Comparison of ENCODE assay signal across 8 cellular contexts in the genomic region with DNA sequence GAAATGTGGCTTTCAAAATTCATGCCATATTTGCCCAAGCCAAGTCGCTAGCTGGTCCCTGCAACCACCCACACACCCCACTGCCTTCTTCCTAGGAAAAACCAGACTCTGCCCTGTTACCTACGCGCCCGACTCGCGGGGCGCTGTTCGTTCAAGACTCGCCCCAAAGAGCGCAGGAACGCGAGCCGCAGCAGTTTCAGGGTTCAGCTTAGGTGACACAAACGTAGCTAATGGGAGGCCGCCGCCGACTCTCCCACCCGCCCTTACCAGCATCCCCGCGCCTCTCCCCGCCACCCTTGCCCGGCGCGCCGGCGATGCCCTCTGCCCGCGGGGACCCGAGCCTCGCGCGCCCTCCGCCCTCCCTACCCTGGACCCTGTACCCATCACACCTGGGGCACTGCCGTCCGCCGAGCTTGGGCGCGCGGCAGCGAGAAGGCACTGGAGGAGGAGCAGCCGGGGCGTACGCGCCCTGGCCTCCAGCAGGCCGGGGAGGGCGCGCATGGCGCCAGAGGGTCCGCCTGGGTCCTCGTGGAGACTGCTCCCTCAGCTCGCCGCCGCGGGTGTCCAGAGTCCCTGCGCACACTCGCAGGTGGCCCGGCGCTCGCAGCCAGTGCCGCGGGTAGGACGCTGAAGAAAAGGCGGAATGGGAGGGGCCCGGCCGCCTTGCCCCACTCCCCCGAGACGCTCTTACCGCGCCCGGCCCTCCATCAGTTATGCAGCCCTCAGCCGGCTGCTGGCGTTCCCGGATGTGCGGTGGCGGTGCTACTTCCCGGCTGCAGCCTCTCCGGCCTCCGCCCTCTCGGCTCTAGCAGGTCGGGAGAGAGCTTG. TPM values are rescaled to one million over a fixed set of nuclear protein-coding genes. Genes with fewer than 3 reads are reported as not detected.
DNase-seq lines count a peak whose midpoint lies in the region; ATAC-seq and TF ChIP-seq lines count a peak whose summit lies in the region.

A gene with protein sequence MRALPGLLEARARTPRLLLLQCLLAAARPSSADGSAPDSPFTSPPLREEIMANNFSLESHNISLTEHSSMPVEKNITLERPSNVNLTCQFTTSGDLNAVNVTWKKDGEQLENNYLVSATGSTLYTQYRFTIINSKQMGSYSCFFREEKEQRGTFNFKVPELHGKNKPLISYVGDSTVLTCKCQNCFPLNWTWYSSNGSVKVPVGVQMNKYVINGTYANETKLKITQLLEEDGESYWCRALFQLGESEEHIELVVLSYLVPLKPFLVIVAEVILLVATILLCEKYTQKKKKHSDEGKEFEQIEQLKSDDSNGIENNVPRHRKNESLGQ (minus strand): TSS at position 638 of the 828 bp plus-strand sequence. CDS start 137 bp downstream, at position 501.

- peak within 1 kb of the TSS; percentile 93 for H3K27ac Mint-ChIP-seq in activated CD4-positive, alpha-beta T cell treated with anti-CD3 and anti-CD28 coated beads for 36 hours
- peak within 1 kb of the TSS; percentile 91 for H3K27ac Mint-ChIP-seq in dendritic cell treated with granulocyte-macrophage colony-stimulating factor and Interleukin-4, amounts not matched to agents 40 ng/mL and 50 ng/mL, for 4 days

- H3K36me3 Mint-ChIP-seq in activated CD4-positive, alpha-beta T cell treated with anti-CD3 and anti-CD28 coated beads for 36 hours (ENCODE audit: low read depth) = peaks cover 12% of the 10 kb centered on the region
- H3K36me3 Mint-ChIP-seq in dendritic cell treated with granulocyte-macrophage colony-stimulating factor and Interleukin-4, amounts not matched to agents 40 ng/mL and 50 ng/mL, for 4 days (ENCODE audit: low read depth) = peaks cover 23% of the 10 kb centered on the region

- H3K27me3 Mint-ChIP-seq in activated CD4-positive, alpha-beta T cell treated with anti-CD3 and anti-CD28 coated beads for 36 hours = no peaks in the 10 kb centered on the region
- H3K27me3 Mint-ChIP-seq in dendritic cell treated with granulocyte-macrophage colony-stimulating factor and Interleukin-4, amounts not matched to agents 40 ng/mL and 50 ng/mL, for 4 days = no peaks in the 10 kb centered on the region

- peak; percentile 57 for TF ChIP-seq CTCF in GM13977 (IDR thresholded peaks at IDR 0.05; ENCODE audit: extremely low read depth, insufficient read depth, missing control alignments)

- intact Hi-C loops in activated CD4-positive, alpha-beta T cell treated with anti-CD3 and anti-CD28 coated beads for 36 hours (cut with DNase I, micrococcal nuclease) = loop anchor here (1.0 to 5.0 kb wide), 7 partner anchors 154 to 310 kb away; a partner anchor contains a TSS
- intact Hi-C loops in dendritic cell treated with granulocyte-macrophage colony-stimulating factor and Interleukin-4, amounts not matched to agents 40 ng/mL and 50 ng/mL, for 4 days (cut with micrococcal nuclease) = loop anchor here (2.0 to 5.0 kb wide), 2 partner anchors 60 to 226 kb away; a partner anchor contains a TSS

- peak; percentile 71 for ATAC-seq in HG02759 (IDR thresholded peaks at IDR 0.05; ENCODE audit: unreplicated experiment)
- peak; percentile 78 for ATAC-seq in activated CD4-positive, alpha-beta T cell treated with anti-CD3 and anti-CD28 coated beads for 36 hours

- POLR2A ChIA-PET in activated CD4-positive, alpha-beta T cell treated with anti-CD3 and anti-CD28 coated beads for 36 hours (lab: Charles Lee) = interaction anchor here (0.6 to 1.1 kb wide), 4 partner anchors 12 to 276 kb away, joined by 3 to 5 read pairs (median 4); no protein-coding TSS in a partner anchor

- CTCF ChIA-PET in activated CD4-positive, alpha-beta T cell treated with anti-CD3 and anti-CD28 coated beads for 36 hours (lab: Charles Lee) = interaction anchor here (0.7 to 1.5 kb wide), 5 partner anchors 11 to 311 kb away, joined by 3 to 4 read pairs (median 3); no protein-coding TSS in a partner anchor

- no peaks in the 10 kb centered on the region for H3K9me3 Mint-ChIP-seq in activated CD4-positive, alpha-beta T cell treated with anti-CD3 and anti-CD28 coated beads for 36 hours (ENCODE audit: low read depth)
- H3K9me3 Mint-ChIP-seq in dendritic cell treated with granulocyte-macrophage colony-stimulating factor and Interleukin-4, amounts not matched to agents 40 ng/mL and 50 ng/mL, for 4 days = no peaks in the 10 kb centered on the region

- DNase-seq in GM13977 (ENCODE audit: low spot score) = peak; percentile 56
- DNase-seq in NCI-H146 treated with DMSO at 0.1 percent for 48 hours (lab: John Stamatoyannopoulos, UW; ENCODE audit: unreplicated experiment) = peak; percentile 89
- peak; percentile 89 for DNase-seq in activated CD4-positive, alpha-beta T cell treated with anti-CD3 and anti-CD28 coated beads for 36 hours
- DNase-seq in medulla oblongata (ENCODE audit: extremely low spot score) = peak; percentile 23
- DNase-seq in stimulated activated CD8-positive, alpha-beta memory T cell treated with anti-CD3 and anti-CD28 coated beads, Interleukin-12 subunit alpha, Interleukin-12 subunit beta, amount 100 ng/mL, for 4 hours (ENCODE audit: low read depth) = peak; percentile 62
- no peak for DNase-seq in middle frontal gyrus (ENCODE audit: extremely low spot score, low spot score)

- in situ Hi-C loops in GM13977 (cut with MboI; ENCODE audit: low pct_unique_long_range_greater_than_20kb, low sequenced_read_pairs, unreplicated experiment) = loop anchor here (25.0 kb wide), 1 partner anchor 221 kb away; a partner anchor contains a TSS

- H3K4me1 Mint-ChIP-seq in activated CD4-positive, alpha-beta T cell treated with anti-CD3 and anti-CD28 coated beads for 36 hours = peaks cover 69% of the 10 kb centered on the region
- H3K4me1 Mint-ChIP-seq in dendritic cell treated with granulocyte-macrophage colony-stimulating factor and Interleukin-4, amounts not matched to agents 40 ng/mL and 50 ng/mL, for 4 days (ENCODE audit: low read depth) = peaks cover 50% of the 10 kb centered on the region

- H3K4me3 Mint-ChIP-seq in activated CD4-positive, alpha-beta T cell treated with anti-CD3 and anti-CD28 coated beads for 36 hours = peak within 1 kb of the TSS; percentile 90
- H3K4me3 Mint-ChIP-seq in dendritic cell treated with granulocyte-macrophage colony-stimulating factor and Interleukin-4, amounts not matched to agents 40 ng/mL and 50 ng/mL, for 4 days = peak within 1 kb of the TSS; percentile 87

RNA-seq across cellular contexts. Expression of the gene that starts here (rescaled TPM):
- 10 to 100 TPM; 37.4 to 53.0 TPM for total RNA-seq in activated CD4-positive, alpha-beta T cell treated with anti-CD3 and anti-CD28 coated beads for 36 hours
